Comparison of ENCODE assay signal across 17 cellular contexts in the genomic region with DNA sequence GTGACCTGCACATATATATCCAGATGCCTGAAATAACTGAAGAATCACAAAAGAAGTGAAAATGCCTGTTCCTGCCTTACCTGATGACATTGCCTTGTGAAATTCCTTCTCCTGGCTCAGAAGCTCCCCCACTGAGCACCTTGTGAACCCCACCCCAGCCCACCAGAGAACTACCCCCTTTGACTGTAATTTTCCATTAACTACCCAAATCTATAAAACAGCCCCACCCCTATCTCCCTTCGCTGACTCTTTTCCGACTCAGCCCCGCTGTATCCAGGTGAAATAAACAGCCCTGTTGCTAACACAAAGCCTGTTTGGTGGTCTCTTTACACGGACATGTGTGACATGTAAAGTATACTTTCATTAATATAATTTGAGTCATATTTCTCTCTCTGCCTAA.
A peak's percentile ranks its signal among the peaks of the same experiment; 100 is the strongest.
DNase-seq lines count a peak whose midpoint lies in the region; ATAC-seq, FAIRE-seq and TF ChIP-seq lines count a peak whose summit lies in the region.
"Had no signal": no experiment of that assay in that cellular context is flagged by ENCODE, and none has a peak within 500 bp of the region (broad histone marks: within the 10 kb centered on the region; RNA-seq: fewer than 3 reads in every experiment).

No MANE protein-coding gene starts in this region.

- no peak for TF ChIP-seq EP300 in H1 (IDR thresholded peaks at IDR 0.05; ENCODE audit: borderline replicate concordance in 1 of 2, low read depth in 2 of 2, low read length in 2 of 2)

- H3K23ac ChIP-seq in H1 (ENCODE audit: insufficient read length) (no peak overlapping the region), mesendoderm (ENCODE audit: low read length) (no peak overlapping the region)

- H3K27ac ChIP-seq in GM23338 (ENCODE audit: low read depth): peak overlapping the region; percentile 94
- peak overlapping the region; percentile 94 for H3K27ac ChIP-seq in HUES6 (ENCODE audit: low read depth, low read length)
- H3K27ac ChIP-seq in H1 (ENCODE audit: low read depth, low read length): peak overlapping the region; percentile 78
- H3K27ac ChIP-seq in mesendoderm (ENCODE audit: low read depth, low read length): no peak overlapping the region
- H3K27ac ChIP-seq: BLaER1, GM23248, HL-60 had no signal

- CTCF ChIA-PET in H1 (lab: Charles Lee; ENCODE audit: partially characterized antibody): interaction anchor here (1.7 kb wide), 1 partner anchor 9 kb away, joined by 4 read pairs; no protein-coding TSS in a partner anchor

- H4K5ac ChIP-seq in H1 (ENCODE audit: insufficient read length, low read depth, low read length) (peak overlapping the region; percentile 60), mesendoderm (ENCODE audit: low read length) (no peak overlapping the region)

- H3K79me2 ChIP-seq in GM23338 (replicated peaks; ENCODE audit: insufficient read depth): no peaks in the 10 kb centered on the region
- H3K79me2 ChIP-seq in H1 (ENCODE audit: control insufficient read depth in 1 of 2, insufficient read depth in 2 of 2, low read length in 2 of 2): 0 out of 4 replicates have a peak, but pooled peaks cover 0 to 5% of the 10 kb centered on the region in 2 experiments
- no peaks in the 10 kb centered on the region for H3K79me2 ChIP-seq in mesendoderm (ENCODE audit: control insufficient read depth, insufficient read depth, low read length)

- peak overlapping the region; percentile 96 for H3K27ac Mint-ChIP-seq in GM23338
- no peak overlapping the region for H3K27ac Mint-ChIP-seq in HFFc6
- H3K27ac Mint-ChIP-seq: CD8-positive, alpha-beta memory T cell had no signal

- H3K9me3 ChIP-seq in HUES6 (ENCODE audit: control insufficient read depth, insufficient read depth, low read depth, low read length) (peaks cover 19% of the 10 kb centered on the region), H1 (ENCODE audit: insufficient read depth in 2 of 2, low read depth in 1 of 2, low read length in 1 of 2) (peaks cover 9 to 11% of the 10 kb centered on the region in 2 experiments; a peak in 3 of 4 replicates)
- H3K9me3 ChIP-seq: BLaER1, HAP-1 had no signal

- peak overlapping the region; percentile 81 for H4K91ac ChIP-seq in H1 (replicated peaks; ENCODE audit: insufficient read length, low read length)

- H3K4me3 ChIP-seq in GM23338 (0 out of 2 replicates have a peak overlapping the region, but pooled peaks have one; percentile 0), HUES6 (ENCODE audit: low read depth, low read length) (no peak overlapping the region; the same call in 1 of the 2 replicates), H1 (ENCODE audit: extremely low read depth in 1 of 4, insufficient read depth in 2 of 4, low read depth in 3 of 4, low read length in 4 of 4) (peak overlapping the region in 1 of 4 experiments; percentile 26; a peak in 1 of 8 replicates), mesendoderm (ENCODE audit: low read length) (no peak overlapping the region)
- H3K4me3 ChIP-seq: BLaER1, GM23248, HAP-1 had no signal

- no peak overlapping the region for H2BK12ac ChIP-seq in H1 (ENCODE audit: low read depth, low read length)

- H3K4me1 Mint-ChIP-seq in GM23338: peaks cover 35% of the 10 kb centered on the region
- no peaks in the 10 kb centered on the region for H3K4me1 Mint-ChIP-seq in HFFc6 (ENCODE audit: low read depth)
- H3K4me1 Mint-ChIP-seq: CD8-positive, alpha-beta memory T cell had no signal

- H3K27me3 ChIP-seq in GM23338 (ENCODE audit: insufficient read depth) (no peaks in the 10 kb centered on the region), HUES6 (ENCODE audit: control insufficient read depth, insufficient read depth, low read length) (no peaks in the 10 kb centered on the region), H1 (replicated peaks in 1 of 4; ENCODE audit: control insufficient read depth in 3 of 4, extremely low read depth in 1 of 4, insufficient read depth in 3 of 4, low read length in 3 of 4) (no peaks in the 10 kb centered on the region), mesendoderm (ENCODE audit: insufficient read depth, low read length, poor library complexity) (no peaks in the 10 kb centered on the region)
- H3K27me3 ChIP-seq: BLaER1 had no signal

- H3K27me3 Mint-ChIP-seq in GM23338 (ENCODE audit: insufficient read depth, low read depth, poor library complexity) (peaks cover 5% of the 10 kb centered on the region), HFFc6 (ENCODE audit: insufficient read depth) (no peaks in the 10 kb centered on the region; the same call in 1 of the 2 replicates)
- H3K27me3 Mint-ChIP-seq: CD8-positive, alpha-beta memory T cell had no signal

- H2BK120ac ChIP-seq in H1 (replicated peaks; ENCODE audit: low read depth, low read length): no peak overlapping the region
- H2BK120ac ChIP-seq in mesendoderm (ENCODE audit: low read depth, low read length): no peak overlapping the region

- WGBS in H1 (ENCODE audit: extremely low coverage in 1 of 2, insufficient coverage in 1 of 2, insufficient read length in 1 of 2, insufficient replicate concordance in 2 of 2, low coverage in 1 of 2, low lambda C conversion rate in 2 of 2, missing lambda C conversion rate in 1 of 2), 2 experiments: 23% methylated on average over 4 of the region's 4 CpGs; no CpG with 5 or more reads in 1 of the 2 experiments
- WGBS in mesendoderm (ENCODE audit: extremely low coverage, insufficient coverage, low lambda C conversion rate): no CpG with 5 or more reads among the region's 4 CpGs

- H2BK20ac ChIP-seq in H1 (ENCODE audit: low read length): no peak overlapping the region; the same call in 1 of the 2 replicates

- H3K56ac ChIP-seq in H1 (replicated peaks; ENCODE audit: insufficient read length, low read depth, low read length) (no peak overlapping the region), mesendoderm (ENCODE audit: low read length) (no peak overlapping the region)

- no peak overlapping the region for H4K8ac ChIP-seq in H1 (ENCODE audit: extremely low read depth, insufficient read depth, low read length)
- H4K8ac ChIP-seq in mesendoderm (ENCODE audit: low read depth, low read length): no peak overlapping the region

- H3K4me1 ChIP-seq in GM23338 (ENCODE audit: insufficient read depth) (peaks cover 25% of the 10 kb centered on the region), HUES6 (ENCODE audit: control insufficient read depth, insufficient read depth, low read length) (peaks cover 32% of the 10 kb centered on the region; the same call in 1 of the 2 replicates), H1 (replicated peaks in 1 of 4; ENCODE audit: control insufficient read depth in 3 of 4, insufficient read depth in 4 of 4, low read length in 3 of 4) (peaks cover 3 to 9% (median 5%) of the 10 kb centered on the region in 4 experiments; a peak in 5 of 7 replicates), mesendoderm (ENCODE audit: control insufficient read depth, low read depth, low read length) (no peaks in the 10 kb centered on the region)
- H3K4me1 ChIP-seq: BLaER1 had no signal

- H3K9me3 Mint-ChIP-seq in GM23338: peaks cover 51% of the 10 kb centered on the region
- peaks cover 35% of the 10 kb centered on the region for H3K9me3 Mint-ChIP-seq in HFFc6

- no peaks in the 10 kb centered on the region; the same call in 1 of the 2 replicates for H3K9me2 ChIP-seq in GM23338 (ENCODE audit: insufficient read depth)

- H3K4ac ChIP-seq in H1 (replicated peaks; ENCODE audit: insufficient read length, low read depth, low read length) (no peak overlapping the region), mesendoderm (ENCODE audit: low read depth, low read length) (no peak overlapping the region)

- TF ChIP-seq POLR2A in H1 (IDR thresholded peaks at IDR 0.05; ENCODE audit: control extremely low read depth in 1 of 2, low read depth in 2 of 2, low read length in 2 of 2): no peak

- TF ChIP-seq CTCF in GM23338 (conservative IDR thresholded peaks at IDR 0.05; ENCODE audit: low read depth in 2 of 2) (no peak), H1 (IDR thresholded peaks at IDR 0.05; ENCODE audit: control extremely low read depth in 1 of 3, insufficient read depth in 1 of 3, low read depth in 1 of 3, low read length in 3 of 3) (no peak), HFFc6 (IDR thresholded peaks at IDR 0.05) (no peak)

- H3K36me3 ChIP-seq in GM23338 (ENCODE audit: insufficient read depth) (peaks cover 4% of the 10 kb centered on the region; the same call in 1 of the 2 replicates), HUES6 (ENCODE audit: control insufficient read depth, insufficient read depth, low read length) (peaks cover 6% of the 10 kb centered on the region; the same call in 1 of the 2 replicates), H1 (ENCODE audit: control insufficient read depth in 2 of 4, insufficient read depth in 4 of 4, low read length in 3 of 4) (no peaks in the 10 kb centered on the region; a peak in 2 of 8 replicates), mesendoderm (ENCODE audit: control insufficient read depth, insufficient read depth, low read length) (no peaks in the 10 kb centered on the region)
- H3K36me3 ChIP-seq: BLaER1, HAP-1 had no signal

- ATAC-seq in GM23338 (no peak), HG03520 (IDR thresholded peaks at IDR 0.05; ENCODE audit: unreplicated experiment) (no peak)
- ATAC-seq: HepG2 had no signal

- TF ChIP-seq RAD21 in H1 (IDR thresholded peaks at IDR 0.05 in 1 of 2, conservative IDR thresholded peaks at IDR 0.05 in 1 of 2; ENCODE audit: low read depth in 2 of 2, low read length in 2 of 2): no peak

- no peaks in the 10 kb centered on the region for H3K23me2 ChIP-seq in H1 (ENCODE audit: low read depth, low read length)

- H4K20me1 ChIP-seq in GM23338 (replicated peaks; ENCODE audit: insufficient read depth) (no peaks in the 10 kb centered on the region), H1 (replicated peaks in 1 of 2; ENCODE audit: control insufficient read depth in 1 of 2, insufficient read depth in 2 of 2, low read length in 2 of 2) (no peaks in the 10 kb centered on the region)
- H4K20me1 ChIP-seq: BLaER1 had no signal

- H3F3A ChIP-seq in GM23338 (replicated peaks; ENCODE audit: low read depth): no peaks in the 10 kb centered on the region

- H2BK5ac ChIP-seq in H1 (ENCODE audit: low read depth, low read length) (peak overlapping the region; percentile 75; the same call in 1 of the 2 replicates), mesendoderm (ENCODE audit: low read length) (no peak overlapping the region)

- H2AK5ac ChIP-seq in H1 (ENCODE audit: low read depth, low read length): no peak overlapping the region
- H2AK5ac ChIP-seq in mesendoderm (ENCODE audit: low read length): no peak overlapping the region

- DNase-seq in GM23338 (ENCODE audit: low spot score) (peak; percentile 73), H1 (ENCODE audit: low read depth in 1 of 2, low spot score in 2 of 2) (peak in 1 of 2 experiments; percentile 41), mesendoderm (peak; percentile 78), HuH-7 (ENCODE audit: low spot score) (no peak), HFFc6 (no peak)
- DNase-seq: 8988T; AML-193; CD8-positive, alpha-beta memory T cell; DMS53; GM23248 had no signal

- POLR2A ChIA-PET in H1 (lab: Charles Lee; ENCODE audit: partially characterized antibody): interaction anchor here (1.0 kb wide), 1 partner anchor 9 kb away, joined by 3 read pairs; no protein-coding TSS in a partner anchor

- H3K79me1 ChIP-seq in H1 (ENCODE audit: low read depth, low read length) (no peaks in the 10 kb centered on the region), mesendoderm (ENCODE audit: low read length) (no peaks in the 10 kb centered on the region)

- H2BK15ac ChIP-seq in H1 (ENCODE audit: low read length): no peak overlapping the region
- H2BK15ac ChIP-seq in mesendoderm (replicated peaks; ENCODE audit: low read depth): no peak overlapping the region

- FAIRE-seq in H1 (lab: Jason Lieb, UNC): no peak
- FAIRE-seq: GM18507, HepG2 had no signal

- H3K9ac ChIP-seq in HUES6 (ENCODE audit: low read length) (peak overlapping the region; percentile 34), H1 (replicated peaks in 1 of 4; ENCODE audit: extremely low read depth in 1 of 4, low read depth in 3 of 4, low read length in 3 of 4) (no peak overlapping the region), mesendoderm (ENCODE audit: low read length) (no peak overlapping the region)
- H3K9ac ChIP-seq: BLaER1, GM23248 had no signal

- H2AFZ ChIP-seq in GM23338 (no peak overlapping the region), H1 (ENCODE audit: low read length) (no peak overlapping the region)
- H2AFZ ChIP-seq: GM23248 had no signal

- H3K18ac ChIP-seq in H1 (ENCODE audit: extremely low read depth, low read length): peak overlapping the region; percentile 48; the same call in 1 of the 2 replicates
- H3K18ac ChIP-seq in mesendoderm (ENCODE audit: low read length): no peak overlapping the region

- no peak overlapping the region for H3K14ac ChIP-seq in H1 (ENCODE audit: insufficient read length)

- H3K36me3 Mint-ChIP-seq in GM23338 (ENCODE audit: low read depth): peaks cover 69% of the 10 kb centered on the region
- H3K36me3 Mint-ChIP-seq in HFFc6 (ENCODE audit: low read depth): no peaks in the 10 kb centered on the region
- H3K36me3 Mint-ChIP-seq: CD8-positive, alpha-beta memory T cell had no signal

- H3K4me2 ChIP-seq in GM23338: peak overlapping the region; percentile 34
- peak overlapping the region in 1 of 2 experiments; percentile 8; a peak in 1 of 4 replicates for H3K4me2 ChIP-seq in H1 (ENCODE audit: insufficient read depth in 1 of 2, low read depth in 2 of 2, low read length in 2 of 2)
- no peak overlapping the region for H3K4me2 ChIP-seq in mesendoderm (ENCODE audit: low read length)
- H3K4me2 ChIP-seq: BLaER1 had no signal

- H3K4me3 Mint-ChIP-seq in GM23338 (0 out of 3 replicates have a peak overlapping the region, but pooled peaks have one; percentile 1), HFFc6 (no peak overlapping the region)
- H3K4me3 Mint-ChIP-seq: CD8-positive, alpha-beta memory T cell had no signal

Comparison
In these comparisons a context has a peak if more than half of its experiments do, and no peak if none do; other contexts are left out.
1. DNase-seq: peak in GM23338 (single experiment) and mesendoderm (single experiment); none in HuH-7 (single experiment) and HFFc6 (single experiment).